ENCODE assay signal across 8 cellular contexts in the genomic region with DNA sequence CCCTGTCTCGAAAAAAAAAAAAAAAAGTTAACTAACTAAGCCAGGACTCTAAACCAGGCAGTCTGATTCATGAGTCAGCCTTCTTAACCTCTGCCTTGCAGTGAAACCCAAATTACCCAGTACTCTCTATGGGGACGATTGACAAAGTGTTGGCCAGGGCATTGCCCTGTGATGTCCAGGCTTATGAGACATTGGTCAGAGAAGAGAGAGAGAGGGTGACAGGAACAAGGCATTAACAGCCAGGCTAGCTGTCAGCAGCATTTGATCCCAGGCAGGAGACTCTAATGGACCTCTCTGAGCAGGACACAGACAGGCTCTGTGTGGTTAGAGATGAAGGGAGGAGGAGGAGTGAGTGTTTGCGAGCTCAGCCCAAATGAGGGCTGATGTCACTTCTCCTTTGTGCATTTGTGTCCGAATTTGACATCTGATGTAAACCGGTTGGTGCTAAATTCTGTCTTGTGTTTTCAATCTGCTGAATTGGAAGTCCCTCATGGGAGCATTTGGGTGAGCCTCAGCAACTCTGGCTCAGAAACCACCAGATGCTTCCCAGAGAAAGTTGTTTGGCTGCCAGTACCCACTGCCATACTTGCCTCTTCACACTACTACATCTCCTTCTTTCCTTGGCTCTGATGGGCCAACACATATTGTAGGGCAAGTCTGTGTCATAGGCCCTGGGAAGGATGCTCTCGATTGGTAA. TPM values are rescaled to one million over a fixed set of nuclear protein-coding genes. Genes with fewer than 3 reads are reported as not detected.
DNase-seq lines count a peak whose midpoint lies in the region; ATAC-seq lines count a peak whose summit lies in the region.

No MANE protein-coding gene starts in this region.

- H3K27ac Mint-ChIP-seq in activated naive CD4-positive, alpha-beta T cell treated with anti-CD3 and anti-CD28 coated beads, Interleukin-2, amount 50 U/mL, for 72 hours: peak overlapping the region; percentile 65 to 90

- peaks cover 0 to 7% of the 10 kb centered on the region in 2 donors for H3K36me3 Mint-ChIP-seq in activated naive CD4-positive, alpha-beta T cell treated with anti-CD3 and anti-CD28 coated beads, Interleukin-2, amount 50 U/mL, for 72 hours

- DNase-seq in NCI-H1694 (lab: John Stamatoyannopoulos, UW) (peak; percentile 20), iris pigment epithelial cell (ENCODE audit: low read depth) (peak; percentile 42), NCI-H526 treated with DMSO at 0.1 percent for 48 hours (lab: John Stamatoyannopoulos, UW) (no peak), NCI-H2196 treated with DMSO at 0.1 percent for 48 hours (lab: John Stamatoyannopoulos, UW; ENCODE audit: unreplicated experiment) (no peak)
- peak; percentile 25 to 66 for DNase-seq in activated naive CD4-positive, alpha-beta T cell treated with anti-CD3 and anti-CD28 coated beads, Interleukin-2, amount 50 U/mL, for 72 hours (ENCODE audit: low spot score in 2 of 2)
- DNase-seq in stimulated activated naive CD8-positive, alpha-beta T cell treated with anti-CD3 and anti-CD28 coated beads, Interleukin-15, Interleukin-2, amounts not matched to agents 100 U/mL and 50 U/mL, for 24 hours: peak; percentile 17

- peak; percentile 41 for ATAC-seq in GM21723 (IDR thresholded peaks at IDR 0.05; ENCODE audit: unreplicated experiment)
- peak; percentile 76 to 79 for ATAC-seq in activated naive CD4-positive, alpha-beta T cell treated with anti-CD3 and anti-CD28 coated beads, Interleukin-2, amount 50 U/mL, for 72 hours
- ATAC-seq in stimulated activated naive CD8-positive, alpha-beta T cell treated with anti-CD3 and anti-CD28 coated beads, Interleukin-15, Interleukin-2, amounts not matched to agents 100 U/mL and 50 U/mL, for 24 hours: peak; percentile 70

- peaks cover 0 to 3% of the 10 kb centered on the region in 2 donors for H3K9me3 Mint-ChIP-seq in activated naive CD4-positive, alpha-beta T cell treated with anti-CD3 and anti-CD28 coated beads, Interleukin-2, amount 50 U/mL, for 72 hours

- H3K4me3 ChIP-seq in GM08714 (ENCODE audit: low read length): peak overlapping the region; percentile 52; the same call in 1 of the 2 replicates

RNA-seq across cellular contexts. Expression of a gene that starts 4.3 kb away (rescaled TPM):
- total RNA-seq in activated naive CD4-positive, alpha-beta T cell treated with anti-CD3 and anti-CD28 coated beads, Interleukin-2, amount 50 U/mL, for 72 hours: not detected

RNA-seq across cellular contexts. Expression of a gene that starts 15.8 kb away (rescaled TPM):
- 100 to 1,000 TPM; 134 to 146 TPM for total RNA-seq in activated naive CD4-positive, alpha-beta T cell treated with anti-CD3 and anti-CD28 coated beads, Interleukin-2, amount 50 U/mL, for 72 hours

RNA-seq across cellular contexts. Expression of a gene that starts 48.8 kb away (rescaled TPM):
- under 1 TPM in 1 of 2 donors, not detected in 1; 0.10 TPM for total RNA-seq in activated naive CD4-positive, alpha-beta T cell treated with anti-CD3 and anti-CD28 coated beads, Interleukin-2, amount 50 U/mL, for 72 hours

Comparison
In these comparisons a context has a peak if more than half of its experiments do, and no peak if none do; other contexts are left out.
1. DNase-seq: peak in NCI-H1694 (single experiment), activated naive CD4-positive, alpha-beta T cell treated with anti-CD3 and anti-CD28 coated beads, Interleukin-2, amount 50 U/mL, for 72 hours (2 of 2), iris pigment epithelial cell (single experiment) and stimulated activated naive CD8-positive, alpha-beta T cell treated with anti-CD3 and anti-CD28 coated beads, Interleukin-15, Interleukin-2, amounts not matched to agents 100 U/mL and 50 U/mL, for 24 hours (single experiment); none in NCI-H526 treated with DMSO at 0.1 percent for 48 hours (single experiment) and NCI-H2196 treated with DMSO at 0.1 percent for 48 hours (single experiment).
2. Peak in every context shown above with its lines, with median percentiles within 50 percentile points of each other: ATAC-seq.